8 cellular contexts compared by ENCODE assay signal in the genomic region with DNA sequence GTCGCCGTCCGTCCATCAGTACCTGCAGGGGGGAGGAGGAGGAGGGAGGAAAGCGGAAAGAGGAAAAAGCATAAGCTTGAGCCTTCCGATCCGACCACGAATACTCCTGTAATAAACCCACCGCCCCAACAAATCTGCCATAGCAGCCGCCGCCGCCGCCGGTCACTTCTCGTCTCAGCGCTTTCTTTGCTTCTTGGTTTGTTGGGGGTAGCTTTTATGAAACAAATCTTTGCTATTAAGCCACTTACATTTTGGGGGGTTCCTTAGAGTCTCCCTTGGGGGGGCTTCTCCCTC. TPM values are rescaled to one million over a fixed set of nuclear protein-coding genes. Genes with fewer than 3 reads are reported as not detected.
DNase-seq lines count a peak whose midpoint lies in the region; ATAC-seq and TF ChIP-seq lines count a peak whose summit lies in the region.

No MANE protein-coding gene starts in this region.

- TF ChIP-seq CTCF in epithelial cell of esophagus (IDR thresholded peaks at IDR 0.05; ENCODE audit: insufficient read depth, low read depth, low read length, missing control alignments): no peak
- no peak for TF ChIP-seq CTCF in sigmoid colon (IDR thresholded peaks at IDR 0.05)

- H3K9me3 ChIP-seq in HUES64 (ENCODE audit: insufficient read depth, low read depth, low read length) (no peaks in the 10 kb centered on the region), sigmoid colon (no peaks in the 10 kb centered on the region)

- H3K4me1 ChIP-seq in HUES64 (ENCODE audit: insufficient read depth, low read length): peaks cover 18% of the 10 kb centered on the region
- peaks cover 0 to 19% (median 15%) of the 10 kb centered on the region in 4 donors for H3K4me1 ChIP-seq in sigmoid colon

- TF ChIP-seq EP300 in sigmoid colon (IDR thresholded peaks at IDR 0.05): no peak

- peaks cover 82% of the 10 kb centered on the region for H3K27me3 ChIP-seq in HUES64 (ENCODE audit: insufficient read depth, low read length)
- peaks cover 0 to 11% (median 3%) of the 10 kb centered on the region in 3 donors for H3K27me3 ChIP-seq in sigmoid colon

- TF ChIP-seq POLR2A in sigmoid colon (IDR thresholded peaks at IDR 0.05): no peak

- WGBS in HUES64: no CpG with 5 or more reads among the region's 15 CpGs
- 1% methylated on average over 15 of the region's 15 CpGs for WGBS in sigmoid colon, 2 donors

- H3K36me3 ChIP-seq in HUES64 (ENCODE audit: insufficient read depth, low read length) (no peaks in the 10 kb centered on the region), sigmoid colon (no peaks in the 10 kb centered on the region)

- DNase-seq in epithelial cell of esophagus (ENCODE audit: low read depth): no peak
- no peak for DNase-seq in sigmoid colon
- DNase-seq in NCI-H748 treated with DMSO at 0.1 percent for 48 hours (lab: John Stamatoyannopoulos, UW): no peak
- no peak for DNase-seq in kidney glomerular epithelial cell (lab: John Stamatoyannopoulos, UW)
- DNase-seq in epidermal melanocyte (ENCODE audit: insufficient read length, low spot score): no peak
- no peak for DNase-seq in SHP77 (lab: John Stamatoyannopoulos, UW)

- H3K27ac ChIP-seq in HUES64 (ENCODE audit: low read depth, low read length) (no peak overlapping the region), sigmoid colon (peak overlapping the region; percentile 71 to 78 (median 74))

- ATAC-seq in GM19043 (IDR thresholded peaks at IDR 0.05; ENCODE audit: low read depth, unreplicated experiment): peak; percentile 2

- H3K9ac ChIP-seq in HUES64 (ENCODE audit: low read depth, low read length): peak overlapping the region; percentile 57

- intact Hi-C loops in sigmoid colon (cut with DNase I): loop anchor here (5.0 kb wide), 1 partner anchor 337 kb away; no protein-coding TSS in a partner anchor

- peak overlapping the region; percentile 85 for H3K4me3 ChIP-seq in HUES64 (ENCODE audit: low read length)
- H3K4me3 ChIP-seq in epithelial cell of esophagus (ENCODE audit: low read length): peak overlapping the region; percentile 47
- peak overlapping the region; percentile 66 to 70 (median 67) for H3K4me3 ChIP-seq in sigmoid colon

RNA-seq across cellular contexts. Expression of a gene that starts 0.3 kb away (rescaled TPM):
- 0.55 TPM for polyA plus RNA-seq in HUES64 (2013, experiment 1 of 2)
- polyA plus RNA-seq in HUES64 (2013, experiment 2 of 2): 0.63 TPM
- total RNA-seq in sigmoid colon: 10 to 100 TPM in 2 of 4 donors, 1 to 10 TPM in 2; 9.4 to 11.5 (median 10.3) TPM
- 1 to 10 TPM in 1 of 3 donors, under 1 TPM in 1, not detected in 1; 0.60 to 1.3 TPM for polyA plus RNA-seq in sigmoid colon
